Comparison of ENCODE assay signal across 24 cellular contexts in genomic region chr15:56675930-56676329, GRCh38. TPM values are rescaled to one million over a fixed set of nuclear protein-coding genes. Genes with fewer than 3 reads are reported as not detected.
DNase-seq lines count a peak whose midpoint lies in the region; ATAC-seq, FAIRE-seq and TF ChIP-seq lines count a peak whose summit lies in the region.
"Had no signal": no experiment of that assay in that cellular context is flagged by ENCODE, and none has a peak within 500 bp of the region (broad histone marks: within the 10 kb centered on the region; RNA-seq: fewer than 3 reads in every experiment).

No MANE protein-coding gene starts in this region.

- no peak overlapping the region for H3K9ac ChIP-seq in trophoblast cell (ENCODE audit: low read length)
- H3K9ac ChIP-seq: BLaER1 treated with 17β-estradiol and CSF1 and Interleukin-3, amounts not matched to agents 10 nM and 100 nM had no signal

- H4K91ac ChIP-seq in trophoblast cell (ENCODE audit: low read depth, low read length), result no peak overlapping the region

- ATAC-seq in left ventricle myocardium superior (peak; percentile 51), left cardiac atrium (no peak)
- ATAC-seq: CD8-positive, alpha-beta T cell; GM12878 had no signal

- no peak overlapping the region for H3K4me3 ChIP-seq in trophoblast cell (ENCODE audit: low read depth, low read length)
- H3K4me3 ChIP-seq: BLaER1 treated with 17β-estradiol and CSF1 and Interleukin-3, amounts not matched to agents 10 nM and 100 nM; GM12878 had no signal

- no peak overlapping the region for H3K27ac ChIP-seq in trophoblast cell (ENCODE audit: low read depth, low read length)
- H3K27ac ChIP-seq: BLaER1 treated with 17β-estradiol and CSF1 and Interleukin-3, amounts not matched to agents 10 nM and 100 nM; C4-2B had no signal

- WGBS in trophoblast cell (ENCODE audit: extremely low coverage, insufficient coverage, insufficient read length), result no CpG with 5 or more reads among the region's 1 CpG

- H3K79me2 ChIP-seq in trophoblast cell (ENCODE audit: control insufficient read depth, insufficient read depth, low read length, poor library complexity), result no peaks in the 10 kb centered on the region

- H3K4ac ChIP-seq in trophoblast cell (ENCODE audit: low read depth, low read length), result no peak overlapping the region

- no peaks in the 10 kb centered on the region for H3K9me3 ChIP-seq in trophoblast cell (ENCODE audit: insufficient read depth, low read depth, low read length)
- H3K9me3 ChIP-seq: BLaER1 treated with 17β-estradiol and CSF1 and Interleukin-3, amounts not matched to agents 10 nM and 100 nM; Caco-2 had no signal

- H2BK12ac ChIP-seq in trophoblast cell (ENCODE audit: low read length), result no peak overlapping the region

- H3K27me3 ChIP-seq in trophoblast cell (ENCODE audit: insufficient read depth, low read length), result no peaks in the 10 kb centered on the region
- H3K27me3 ChIP-seq: BLaER1 treated with 17β-estradiol and CSF1 and Interleukin-3, amounts not matched to agents 10 nM and 100 nM had no signal

- H3K4me2 ChIP-seq in trophoblast cell (ENCODE audit: low read length), result no peak overlapping the region
- H3K4me2 ChIP-seq: BLaER1 treated with 17β-estradiol and CSF1 and Interleukin-3, amounts not matched to agents 10 nM and 100 nM had no signal

- H4K12ac ChIP-seq in trophoblast cell (ENCODE audit: low read depth, low read length), result no peak overlapping the region

- no peak for DNase-seq in left ventricle myocardium superior
- DNase-seq in left cardiac atrium, result no peak
- DNase-seq in D721Med (ENCODE audit: insufficient read length, low spot score), result no peak
- DNase-seq in SKM-1 (lab: John Stamatoyannopoulos, UW; ENCODE audit: unreplicated experiment), result no peak
- no peak for DNase-seq in trophoblast cell
- DNase-seq: 8988T; AML-193; Caco-2; Calu3; CD4-positive, alpha-beta T cell; CD8-positive, alpha-beta T cell; DMS 273 treated with DMSO at 0.1 percent for 48 hours; DMS153; DMS53; DMS79; DND-41; EL; GDM1 had no signal

- no peak overlapping the region for H2BK5ac ChIP-seq in trophoblast cell (ENCODE audit: low read depth, low read length, poor library complexity)

- FAIRE-seq in D721Med (lab: Jason Lieb, UNC), result peak; percentile 48
- FAIRE-seq: A204.1, GM12878, GM12892, GM19239 had no signal

- no peak overlapping the region for H2BK120ac ChIP-seq in trophoblast cell (ENCODE audit: insufficient read depth, low read length, poor library complexity)

- no peak for TF ChIP-seq CTCF in D721Med (IDR thresholded peaks at IDR 0.05; ENCODE audit: insufficient read depth, missing control alignments)

- H3K23ac ChIP-seq in trophoblast cell (ENCODE audit: low read length), result no peak overlapping the region

- no peaks in the 10 kb centered on the region for H3K79me1 ChIP-seq in trophoblast cell (ENCODE audit: low read length)

- no peak overlapping the region for H3K14ac ChIP-seq in trophoblast cell (ENCODE audit: low read length)

- peaks cover 0 to 1% of the 10 kb centered on the region in 2 experiments for H3K36me3 ChIP-seq in trophoblast cell (ENCODE audit: control insufficient read depth in 1 of 2, insufficient read depth in 2 of 2, low read length in 2 of 2)

- no peak overlapping the region for H3K18ac ChIP-seq in trophoblast cell (ENCODE audit: low read length)

- H4K8ac ChIP-seq in trophoblast cell (ENCODE audit: low read depth, low read length), result no peak overlapping the region

- H3K4me1 ChIP-seq in trophoblast cell (ENCODE audit: control insufficient read depth in 1 of 2, insufficient read depth in 2 of 2, low read length in 2 of 2), result no peaks in the 10 kb centered on the region
- H3K4me1 ChIP-seq: BLaER1 treated with 17β-estradiol and CSF1 and Interleukin-3, amounts not matched to agents 10 nM and 100 nM; Caco-2 had no signal

- no peak overlapping the region for H2AFZ ChIP-seq in trophoblast cell (ENCODE audit: insufficient read depth, low read length, poor library complexity)

- intact Hi-C loops in left ventricle myocardium superior (cut with micrococcal nuclease), result no loop called here
- intact Hi-C loops in left cardiac atrium (cut with DNase I), result no loop called here

- H2AK5ac ChIP-seq in trophoblast cell (ENCODE audit: low read length), result no peak overlapping the region

RNA-seq across cellular contexts. Expression of gene ZNF280D, which starts 57.4 kb away (rescaled TPM):
- total RNA-seq in left ventricle myocardium superior, result 23.2 TPM
- total RNA-seq in left cardiac atrium, result 10 to 100 TPM; 21.2 to 22.1 TPM
- polyA plus RNA-seq in trophoblast cell (2013), result 4.6 TPM in 2 replicates
